ENCODE assay signal across 10 cellular contexts in genomic region chr11:115581871-115582639, GRCh38.
DNase-seq lines count a peak whose midpoint lies in the region; ATAC-seq, FAIRE-seq and TF ChIP-seq lines count a peak whose summit lies in the region.
"Had no signal": no experiment of that assay in that cellular context is flagged by ENCODE, and none has a peak within 500 bp of the region (broad histone marks: within the 10 kb centered on the region; RNA-seq: fewer than 3 reads in every experiment).

No MANE protein-coding gene starts in this region.

- H3K4me1 ChIP-seq in mammary epithelial cell (ENCODE audit: insufficient read depth, low read length) (peaks cover 43% of the 10 kb centered on the region), breast epithelium (peaks cover 0 to 17% of the 10 kb centered on the region in 2 donors)

- H3K27me3 Mint-ChIP-seq in glutamatergic neuron (ENCODE audit: unreplicated experiment), result peaks cover 8% of the 10 kb centered on the region
- H3K27me3 Mint-ChIP-seq in stimulated activated memory B cell treated with anti-CD40 and anti-IgM and Interleukin-4, amounts not matched to agents 10 μg/mL and 1 μg/mL and 100 μg/mL, for 72 hours, result peaks cover 8% of the 10 kb centered on the region

- no TSS peak for BruUV-seq in mammary epithelial cell (replicated peaks; lab: Mats Ljungman, UMichigan)

- H3K27me3 ChIP-seq in mammary epithelial cell (ENCODE audit: insufficient read depth, low read length) (no peaks in the 10 kb centered on the region), breast epithelium (no peaks in the 10 kb centered on the region)

- no peaks in the 10 kb centered on the region for H3K36me3 Mint-ChIP-seq in glutamatergic neuron (ENCODE audit: unreplicated experiment)
- no peaks in the 10 kb centered on the region for H3K36me3 Mint-ChIP-seq in stimulated activated memory B cell treated with anti-CD40 and anti-IgM and Interleukin-4, amounts not matched to agents 10 μg/mL and 1 μg/mL and 100 μg/mL, for 72 hours

- H3K4me3 ChIP-seq in mammary epithelial cell (replicated peaks in 1 of 3; ENCODE audit: insufficient read depth in 1 of 3, low read depth in 2 of 3, low read length in 3 of 3) (no peak overlapping the region), breast epithelium (no peak overlapping the region)

- no peak overlapping the region for H3K9ac ChIP-seq in mammary epithelial cell (ENCODE audit: insufficient read depth, low read length)

- H3K9me3 Mint-ChIP-seq in glutamatergic neuron (ENCODE audit: unreplicated experiment), result peaks cover 11% of the 10 kb centered on the region
- H3K9me3 Mint-ChIP-seq in stimulated activated memory B cell treated with anti-CD40 and anti-IgM and Interleukin-4, amounts not matched to agents 10 μg/mL and 1 μg/mL and 100 μg/mL, for 72 hours, result peaks cover 2% of the 10 kb centered on the region

- dilution Hi-C loops in mammary epithelial cell (cut with HindIII; ENCODE audit: low sequenced_read_pairs), result no loop called here

- CTCF ChIA-PET in mammary epithelial cell (lab: Charles Lee; ENCODE audit: low non-redundant PET), result interaction anchor here (0.7 kb wide), 1 partner anchor 362 kb away, joined by 4 read pairs; no protein-coding TSS in a partner anchor

- WGBS in mammary epithelial cell (ENCODE audit: low coverage, missing lambda C conversion rate), result 85% methylated on average over 19 of the region's 20 CpGs

- ATAC-seq in GM18502 (IDR thresholded peaks at IDR 0.05; ENCODE audit: poor library complexity, unreplicated experiment) (no peak), HG03196 (IDR thresholded peaks at IDR 0.05; ENCODE audit: unreplicated experiment) (no peak)
- ATAC-seq in stimulated activated memory B cell treated with anti-CD40 and anti-IgM and Interleukin-4, amounts not matched to agents 10 μg/mL and 1 μg/mL and 100 μg/mL, for 72 hours, result no peak

- H3K9me3 ChIP-seq in mammary epithelial cell (replicated peaks; ENCODE audit: insufficient read depth, low read length) (peaks cover under 1% of the 10 kb centered on the region), breast epithelium (no peaks in the 10 kb centered on the region)

- peak overlapping the region; percentile 65 for H3K4me3 Mint-ChIP-seq in glutamatergic neuron (ENCODE audit: unreplicated experiment)
- no peak overlapping the region for H3K4me3 Mint-ChIP-seq in stimulated activated memory B cell treated with anti-CD40 and anti-IgM and Interleukin-4, amounts not matched to agents 10 μg/mL and 1 μg/mL and 100 μg/mL, for 72 hours

- in situ Hi-C loops in mammary epithelial cell (cut with MboI; ENCODE audit: low sequenced_read_pairs in 2 of 2), result no loop called here

- no peak for TF ChIP-seq POLR2A in breast epithelium (IDR thresholded peaks at IDR 0.05)

- intact Hi-C loops in mammary epithelial cell (cut with micrococcal nuclease), result no loop called here
- intact Hi-C loops in breast epithelium (cut with DNase I; ENCODE audit: low total_unique reads), result no loop called here

- peak; percentile 21 for DNase-seq in mammary epithelial cell
- no peak for DNase-seq in breast epithelium (ENCODE audit: low spot score in 2 of 2)
- DNase-seq in NCI-H748 (lab: John Stamatoyannopoulos, UW; ENCODE audit: unreplicated experiment), result peak; percentile 89
- DNase-seq in glutamatergic neuron, result peak; percentile 29
- peak; percentile 60 for DNase-seq in urothelium cell line (ENCODE audit: low spot score)
- DNase-seq: activated CD4-positive, alpha-beta T cell treated with anti-CD3 and anti-CD28 coated beads, Interleukin-2, amount 50 U/mL, for 4 hours; AML-193 had no signal

- H3K79me2 ChIP-seq in mammary epithelial cell (ENCODE audit: insufficient read depth, low read length), result no peaks in the 10 kb centered on the region

- no peaks in the 10 kb centered on the region for H4K20me1 ChIP-seq in mammary epithelial cell (ENCODE audit: insufficient read depth, low read length)

- H2AFZ ChIP-seq in mammary epithelial cell (ENCODE audit: low read depth, low read length), result no peak overlapping the region

- H3K4me1 Mint-ChIP-seq in glutamatergic neuron (ENCODE audit: low read depth, unreplicated experiment), result peaks cover 47% of the 10 kb centered on the region
- no peaks in the 10 kb centered on the region for H3K4me1 Mint-ChIP-seq in stimulated activated memory B cell treated with anti-CD40 and anti-IgM and Interleukin-4, amounts not matched to agents 10 μg/mL and 1 μg/mL and 100 μg/mL, for 72 hours

- H3K27ac ChIP-seq in mammary epithelial cell (ENCODE audit: insufficient read depth, low read depth, low read length) (no peak overlapping the region), breast epithelium (no peak overlapping the region)

- no peak for FAIRE-seq in urothelium cell line (lab: Jason Lieb, UNC)

- peak overlapping the region; percentile 97 for H3K27ac Mint-ChIP-seq in glutamatergic neuron (ENCODE audit: unreplicated experiment)
- H3K27ac Mint-ChIP-seq in stimulated activated memory B cell treated with anti-CD40 and anti-IgM and Interleukin-4, amounts not matched to agents 10 μg/mL and 1 μg/mL and 100 μg/mL, for 72 hours, result no peak overlapping the region

- peak overlapping the region; percentile 31 for H3K4me2 ChIP-seq in mammary epithelial cell (ENCODE audit: insufficient read depth, low read depth, low read length)

- TF ChIP-seq CTCF in mammary epithelial cell (conservative IDR thresholded peaks at IDR 0.05 in 1 of 2, IDR thresholded peaks at IDR 0.05 in 1 of 2; ENCODE audit: extremely low read depth in 1 of 2, insufficient read depth in 1 of 2, low read depth in 1 of 2, low read length in 2 of 2), result peak; percentile 6 to 46
- TF ChIP-seq CTCF in breast epithelium (IDR thresholded peaks at IDR 0.05), result no peak
- no peak for TF ChIP-seq CTCF in glutamatergic neuron (IDR thresholded peaks at IDR 0.05; ENCODE audit: partially characterized antibody, unreplicated experiment)

- H3K36me3 ChIP-seq in mammary epithelial cell (ENCODE audit: insufficient read depth, low read length), result no peaks in the 10 kb centered on the region
- H3K36me3 ChIP-seq in breast epithelium, result no peaks in the 10 kb centered on the region

Comparison
In these comparisons a context has a peak if more than half of its experiments do, and no peak if none do; other contexts are left out.
1. DNase-seq: peak in mammary epithelial cell (single experiment), NCI-H748 (single experiment), glutamatergic neuron (single experiment) and urothelium cell line (single experiment); none in breast epithelium (0 of 2).
2. CTCF ChIP-seq: peak in mammary epithelial cell (2 of 2); none in breast epithelium (0 of 3) and glutamatergic neuron (single experiment).